In the genomic region with DNA sequence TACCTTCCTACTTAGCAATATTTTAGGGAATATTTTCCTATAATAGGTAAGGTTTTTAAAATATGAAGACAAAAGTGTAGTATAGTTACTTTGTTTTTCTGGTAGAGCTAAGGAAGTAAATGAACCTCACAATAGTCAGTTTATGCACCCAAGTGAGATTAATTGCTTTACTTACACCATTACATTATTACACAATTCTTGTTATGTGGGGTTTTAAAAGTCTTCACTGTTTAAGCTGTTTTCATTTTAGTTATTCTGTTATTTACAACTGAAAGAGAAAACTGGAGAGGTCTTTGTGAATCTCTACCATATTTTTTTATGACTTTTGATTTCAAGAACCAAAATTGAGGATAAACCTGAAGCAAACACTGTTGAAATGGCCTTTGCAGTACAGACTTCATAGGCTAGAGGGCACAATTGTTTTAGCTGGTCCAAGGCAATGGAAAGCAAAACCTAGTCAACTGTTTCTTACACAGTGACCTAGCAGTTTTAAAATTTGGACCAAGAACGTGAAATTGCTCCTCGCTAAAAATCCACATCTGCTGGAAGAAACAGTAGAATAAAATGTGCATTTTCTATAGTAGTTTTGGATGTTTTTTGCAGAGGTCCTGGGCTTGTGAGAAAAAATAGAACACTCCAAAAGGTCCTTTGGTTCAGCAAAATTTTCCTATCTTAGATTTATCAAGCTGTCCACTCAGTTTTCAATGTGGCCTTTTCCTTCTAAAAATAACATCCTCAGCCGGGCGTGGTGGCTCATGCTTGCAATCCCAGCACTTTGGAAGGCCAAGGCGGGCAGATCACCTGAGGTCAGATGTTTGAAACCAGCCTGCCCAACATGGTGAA, we compare ENCODE assay signal across 8 cellular contexts.
DNase-seq lines count a peak whose midpoint lies in the region; ATAC-seq, FAIRE-seq and TF ChIP-seq lines count a peak whose summit lies in the region.

No MANE protein-coding gene starts in this region.

- H3K36me3 ChIP-seq in A673 (ENCODE audit: insufficient read depth, low read length, poor library complexity, severe bottlenecking) (no peaks in the 10 kb centered on the region), esophagus squamous epithelium (no peaks in the 10 kb centered on the region)
- H3K36me3 ChIP-seq in naive thymus-derived CD4-positive, alpha-beta T cell (ENCODE audit: control insufficient read depth in 2 of 3, insufficient read depth in 3 of 3, low read length in 3 of 3) = no peaks in the 10 kb centered on the region

- CTCF ChIA-PET in A673 (lab: Charles Lee) = interaction anchor here (0.6 to 1.5 kb wide), 3 partner anchors 39 to 1012 kb away, joined by 3 to 6 read pairs (median 4); no protein-coding TSS in a partner anchor
- CTCF ChIA-PET in naive thymus-derived CD4-positive, alpha-beta T cell (lab: Charles Lee) = interaction anchor here (0.6 to 0.7 kb wide), 3 partner anchors 258 to 1740 kb away, joined by 3 read pairs; no protein-coding TSS in a partner anchor

- H3K9me3 ChIP-seq in A673 (ENCODE audit: low read depth, low read length, poor library complexity, severe bottlenecking) (no peaks in the 10 kb centered on the region), esophagus squamous epithelium (no peaks in the 10 kb centered on the region)
- H3K9me3 ChIP-seq in naive thymus-derived CD4-positive, alpha-beta T cell (ENCODE audit: control insufficient read depth in 2 of 3, low read length in 3 of 3) = no peaks in the 10 kb centered on the region

- in situ Hi-C loops in KBM-7 (cut with MboI; ENCODE audit: low pct_unique_long_range_greater_than_20kb, low sequenced_read_pairs) = no loop called here

- H3K4me3 ChIP-seq in A673 (ENCODE audit: low read depth, low read length, poor library complexity, severe bottlenecking) (no peak overlapping the region), esophagus squamous epithelium (peak overlapping the region in 1 of 4 donors; percentile 48)
- no peak overlapping the region for H3K4me3 ChIP-seq in naive thymus-derived CD4-positive, alpha-beta T cell (ENCODE audit: low read length)

- POLR2A ChIA-PET in A673 (lab: Charles Lee; ENCODE audit: low non-redundant PET) = interaction anchor here (0.6 kb wide), 1 partner anchor 1027 kb away, joined by 8 read pairs; no protein-coding TSS in a partner anchor
- POLR2A ChIA-PET in naive thymus-derived CD4-positive, alpha-beta T cell (lab: Charles Lee) = no interaction called here

- no TSS peak for BruUV-seq in A673 (replicated peaks; lab: Mats Ljungman, UMichigan)

- H3K36me3 Mint-ChIP-seq in naive thymus-derived CD4-positive, alpha-beta T cell = no peaks in the 10 kb centered on the region

- H3K9me3 Mint-ChIP-seq in naive thymus-derived CD4-positive, alpha-beta T cell = peaks cover 0 to 1% (median 0%) of the 10 kb centered on the region in 11 donors

- DNase-seq in A673 (ENCODE audit: low spot score) (peak; percentile 81), GM04503 (ENCODE audit: low read depth) (peak; percentile 34), H54 (ENCODE audit: insufficient read length, low spot score) (peak; percentile 38), KBM-7 (peak; percentile 71), SKM-1 treated with dmso at 0.1 percent for 144 hours (lab: John Stamatoyannopoulos, UW; ENCODE audit: unreplicated experiment) (peak; percentile 49), esophagus squamous epithelium (lab: John Stamatoyannopoulos, UW) (no peak)
- DNase-seq in naive thymus-derived CD4-positive, alpha-beta T cell = peak in 6 of 9 donors; percentile 23 to 58 (median 44)
- DNase-seq in NK-92 treated with Interleukin-12 subunit alpha and Interleukin-12 subunit beta, amount 100 ng/mL, for 24 hours (lab: John Stamatoyannopoulos, UW) = no peak

- ATAC-seq in naive thymus-derived CD4-positive, alpha-beta T cell = peak; percentile 88

- H3K27me3 Mint-ChIP-seq in naive thymus-derived CD4-positive, alpha-beta T cell = peaks cover 0 to 9% (median 0%) of the 10 kb centered on the region in 5 donors

- H3K4me3 Mint-ChIP-seq in naive thymus-derived CD4-positive, alpha-beta T cell = no peak overlapping the region

- TF ChIP-seq POLR2A in H54 (IDR thresholded peaks at IDR 0.05; ENCODE audit: low read depth, low read length) (no peak), esophagus squamous epithelium (IDR thresholded peaks at IDR 0.05) (no peak)

- H3K4me1 Mint-ChIP-seq in naive thymus-derived CD4-positive, alpha-beta T cell = no peaks in the 10 kb centered on the region

- H3K27ac Mint-ChIP-seq in naive thymus-derived CD4-positive, alpha-beta T cell = no peak overlapping the region

- no peaks in the 10 kb centered on the region for H3K27me3 ChIP-seq in A673 (replicated peaks; ENCODE audit: insufficient read depth, low read depth, low read length, poor library complexity)
- no peaks in the 10 kb centered on the region for H3K27me3 ChIP-seq in esophagus squamous epithelium
- H3K27me3 ChIP-seq in naive thymus-derived CD4-positive, alpha-beta T cell (ENCODE audit: control insufficient read depth in 2 of 2, insufficient read depth in 2 of 2, low read length in 2 of 2) = no peaks in the 10 kb centered on the region

- H3K27ac ChIP-seq in A673 (ENCODE audit: low read depth, low read length, poor library complexity, severe bottlenecking) (no peak overlapping the region), esophagus squamous epithelium (peak overlapping the region in 2 of 4 donors; percentile 15 to 30)
- no peak overlapping the region for H3K27ac ChIP-seq in naive thymus-derived CD4-positive, alpha-beta T cell (ENCODE audit: low read depth, low read length)

- H3K4me1 ChIP-seq in A673 (ENCODE audit: insufficient read depth, low read length, poor library complexity, severe bottlenecking) (no peaks in the 10 kb centered on the region), esophagus squamous epithelium (peaks cover 0 to 16% (median 0%) of the 10 kb centered on the region in 3 donors)
- H3K4me1 ChIP-seq in naive thymus-derived CD4-positive, alpha-beta T cell (ENCODE audit: control insufficient read depth in 2 of 2, insufficient read depth in 2 of 2, low read length in 2 of 2) = no peaks in the 10 kb centered on the region

- peak; percentile 86 for FAIRE-seq in H54 (lab: Jason Lieb, UNC)

- peak; percentile 84 for TF ChIP-seq CTCF in A673 (conservative IDR thresholded peaks at IDR 0.05; ENCODE audit: low read depth, low read length)
- peak; percentile 43 to 86 (median 75) for TF ChIP-seq CTCF in esophagus squamous epithelium (IDR thresholded peaks at IDR 0.05)

- 13% methylated on average over 3 to 4 of the region's 5 CpGs for WGBS in esophagus squamous epithelium, 2 donors

- intact Hi-C loops in A673 (cut with micrococcal nuclease; ENCODE audit: unreplicated experiment) (loop anchor here (5.0 kb wide), 1 partner anchor 796 kb away; no protein-coding TSS in a partner anchor), esophagus squamous epithelium (cut with DNase I) (no loop called here)
- intact Hi-C loops in naive thymus-derived CD4-positive, alpha-beta T cell (cut with micrococcal nuclease) = loop anchor here (1.0 to 10.0 kb wide), 8 partner anchors 69 to 1944 kb away; no protein-coding TSS in a partner anchor

Comparison
In these comparisons a context has a peak if more than half of its experiments do, and no peak if none do; other contexts are left out.
1. DNase-seq: peak in A673 (single experiment), GM04503 (single experiment), H54 (single experiment), KBM-7 (single experiment), SKM-1 treated with dmso at 0.1 percent for 144 hours (single experiment) and naive thymus-derived CD4-positive, alpha-beta T cell (6 of 9); none in esophagus squamous epithelium (single experiment) and NK-92 treated with Interleukin-12 subunit alpha and Interleukin-12 subunit beta, amount 100 ng/mL, for 24 hours (single experiment).